9 cellular contexts compared by ENCODE assay signal in genomic region chr16:49281843-49282642, GRCh38. TPM values are rescaled to one million over a fixed set of nuclear protein-coding genes. Genes with fewer than 3 reads are reported as not detected.
A peak's percentile ranks its signal among the peaks of the same experiment; 100 is the strongest.
DNase-seq lines count a peak whose midpoint lies in the region; ATAC-seq and TF ChIP-seq lines count a peak whose summit lies in the region.
"Had no signal": no experiment of that assay in that cellular context is flagged by ENCODE, and none has a peak within 500 bp of the region (broad histone marks: within the 10 kb centered on the region; RNA-seq: fewer than 3 reads in every experiment).

No MANE protein-coding gene starts in this region.

- peaks cover 71% of the 10 kb centered on the region for H3K27me3 Mint-ChIP-seq in activated naive CD8-positive, alpha-beta T cell treated with anti-CD3 and anti-CD28 coated beads, Interleukin-2, amount 10 ng/mL, durations not matched to agents 7 days and 5 days

- H3K9me3 Mint-ChIP-seq in activated naive CD8-positive, alpha-beta T cell treated with anti-CD3 and anti-CD28 coated beads, Interleukin-2, amount 10 ng/mL, durations not matched to agents 7 days and 5 days, result peaks cover 2% of the 10 kb centered on the region

- peaks cover 56% of the 10 kb centered on the region for H3K4me1 ChIP-seq in left ventricle myocardium inferior

- H3K36me3 ChIP-seq in left ventricle myocardium inferior, result no peaks in the 10 kb centered on the region

- peaks cover 99% of the 10 kb centered on the region for H3K27me3 ChIP-seq in left ventricle myocardium inferior (ENCODE audit: low read depth)

- ATAC-seq in HG03025 (IDR thresholded peaks at IDR 0.05; ENCODE audit: low FRiP score, unreplicated experiment), result peak; percentile 44
- peak; percentile 83 for ATAC-seq in activated naive CD8-positive, alpha-beta T cell treated with anti-CD3 and anti-CD28 coated beads, Interleukin-2, amount 10 ng/mL, durations not matched to agents 7 days and 5 days (ENCODE audit: low read depth)

- no peaks in the 10 kb centered on the region for H3K9me3 ChIP-seq in left ventricle myocardium inferior (replicated peaks)

- POLR2A ChIA-PET in activated naive CD8-positive, alpha-beta T cell treated with anti-CD3 and anti-CD28 coated beads, Interleukin-2, amount 10 ng/mL, durations not matched to agents 7 days and 5 days (lab: Charles Lee), result no interaction called here

- peak; percentile 45 for TF ChIP-seq CTCF in left ventricle myocardium inferior (IDR thresholded peaks at IDR 0.05; ENCODE audit: borderline replicate concordance)

- peak overlapping the region; percentile 69 for H3K4me3 Mint-ChIP-seq in activated naive CD8-positive, alpha-beta T cell treated with anti-CD3 and anti-CD28 coated beads, Interleukin-2, amount 10 ng/mL, durations not matched to agents 7 days and 5 days

- peak overlapping the region; percentile 57 for H3K27ac ChIP-seq in left ventricle myocardium inferior (replicated peaks)
- H3K27ac ChIP-seq: C4-2B had no signal

- peaks cover 2% of the 10 kb centered on the region for H3K36me3 Mint-ChIP-seq in activated naive CD8-positive, alpha-beta T cell treated with anti-CD3 and anti-CD28 coated beads, Interleukin-2, amount 10 ng/mL, durations not matched to agents 7 days and 5 days

- peaks cover 2% of the 10 kb centered on the region for H3K4me1 Mint-ChIP-seq in activated naive CD8-positive, alpha-beta T cell treated with anti-CD3 and anti-CD28 coated beads, Interleukin-2, amount 10 ng/mL, durations not matched to agents 7 days and 5 days

- H3K4me3 ChIP-seq in left ventricle myocardium inferior, result peak overlapping the region; percentile 67

- peak overlapping the region; percentile 58 for H3K27ac Mint-ChIP-seq in activated naive CD8-positive, alpha-beta T cell treated with anti-CD3 and anti-CD28 coated beads, Interleukin-2, amount 10 ng/mL, durations not matched to agents 7 days and 5 days

- peak; percentile 4 for DNase-seq in activated naive CD4-positive, alpha-beta T cell treated with Interleukin-2 at 50 U/mL for 16 hours
- DNase-seq in activated naive CD4-positive, alpha-beta T cell (lab: John Stamatoyannopoulos, UW), result no peak
- DNase-seq in NCI-H2227 treated with DMSO at 0.1 percent for 48 hours (lab: John Stamatoyannopoulos, UW) (peak; percentile 85), left ventricle myocardium inferior (peak; percentile 83), posterior vena cava (ENCODE audit: low spot score) (peak; percentile 93)
- DNase-seq in activated naive CD8-positive, alpha-beta T cell treated with anti-CD3 and anti-CD28 coated beads, Interleukin-2, amount 10 ng/mL, durations not matched to agents 7 days and 5 days, result peak; percentile 71
- DNase-seq in central memory CD4-positive, alpha-beta T cell, result no peak

- intact Hi-C loops in left ventricle myocardium inferior (cut with micrococcal nuclease) (no loop called here), posterior vena cava (cut with DNase I) (no loop called here)

RNA-seq across cellular contexts. Expression of gene CBLN1, which starts 0.4 kb away (rescaled TPM):
- total RNA-seq in activated naive CD8-positive, alpha-beta T cell treated with anti-CD3 and anti-CD28 coated beads, Interleukin-2, amount 10 ng/mL, durations not matched to agents 7 days and 5 days, result not detected
- 0.77 TPM for total RNA-seq in left ventricle myocardium inferior
- 1 to 10 TPM in 1 of 2 donors, under 1 TPM in 1; 0.67 to 2.2 TPM for total RNA-seq in posterior vena cava

Comparison
In these comparisons a context has a peak if more than half of its experiments do, and no peak if none do; other contexts are left out.
1. DNase-seq: peak in activated naive CD4-positive, alpha-beta T cell treated with Interleukin-2 at 50 U/mL for 16 hours (single experiment), NCI-H2227 treated with DMSO at 0.1 percent for 48 hours (single experiment), activated naive CD8-positive, alpha-beta T cell treated with anti-CD3 and anti-CD28 coated beads, Interleukin-2, amount 10 ng/mL, durations not matched to agents 7 days and 5 days (single experiment), left ventricle myocardium inferior (single experiment) and posterior vena cava (single experiment); none in activated naive CD4-positive, alpha-beta T cell (0 of 4) and central memory CD4-positive, alpha-beta T cell (single experiment).